9 cellular contexts compared by ENCODE assay signal in the genomic region with DNA sequence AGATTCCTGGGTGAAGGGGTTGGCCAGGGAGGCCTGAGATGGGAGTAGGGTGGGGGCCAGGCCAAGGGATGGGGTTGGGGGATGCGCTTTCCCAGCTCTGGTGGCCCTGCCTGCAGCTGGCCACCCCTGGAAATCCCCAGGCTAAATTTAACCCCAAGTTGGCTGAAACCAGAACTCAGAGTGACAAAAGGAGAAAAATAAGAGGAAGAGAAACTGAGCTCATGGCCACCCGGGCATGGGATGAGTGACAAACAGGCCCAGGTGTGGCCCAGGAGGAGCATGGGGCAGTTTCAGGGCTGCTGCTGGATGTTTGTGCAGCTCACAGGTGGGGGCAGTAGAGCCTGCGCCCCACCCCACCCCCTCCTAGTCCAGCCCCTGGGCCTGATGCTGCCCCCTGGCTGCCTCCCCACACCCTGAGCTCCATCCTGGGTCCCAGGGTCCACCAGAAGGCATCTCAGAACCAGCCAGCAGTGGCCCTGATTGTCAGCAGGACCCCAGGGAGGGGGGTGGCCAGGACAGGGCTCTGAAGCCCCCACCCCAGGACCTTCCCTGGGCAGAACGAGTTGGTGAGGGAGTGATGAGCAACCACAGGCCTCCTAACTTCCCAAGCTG. TPM values are rescaled to one million over a fixed set of nuclear protein-coding genes. Genes with fewer than 3 reads are reported as not detected.
DNase-seq lines count a peak whose midpoint lies in the region; ATAC-seq, FAIRE-seq and TF ChIP-seq lines count a peak whose summit lies in the region.
"Had no signal": no experiment of that assay in that cellular context is flagged by ENCODE, and none has a peak within 500 bp of the region (broad histone marks: within the 10 kb centered on the region; RNA-seq: fewer than 3 reads in every experiment).

No MANE protein-coding gene starts in this region.

- H3K4me3 Mint-ChIP-seq in progenitor cell of endocrine pancreas (ENCODE audit: low read depth) = no peak overlapping the region
- H3K4me3 Mint-ChIP-seq: activated T-cell treated with anti-CD3 and anti-CD28 coated beads, Interleukin-2, amount 50 U/mL, for 4 hours had no signal

- TF ChIP-seq RAD21 in H1 (IDR thresholded peaks at IDR 0.05 in 1 of 2, conservative IDR thresholded peaks at IDR 0.05 in 1 of 2; ENCODE audit: low read depth in 2 of 2, low read length in 2 of 2) = no peak

- no peak overlapping the region for H2AK5ac ChIP-seq in H1 (ENCODE audit: low read depth, low read length)

- no peak overlapping the region for H2BK5ac ChIP-seq in H1 (ENCODE audit: low read depth, low read length)

- H3K9ac ChIP-seq in H1 (replicated peaks in 1 of 4; ENCODE audit: extremely low read depth in 1 of 4, low read depth in 3 of 4, low read length in 3 of 4) = no peak overlapping the region

- H2BK120ac ChIP-seq in H1 (replicated peaks; ENCODE audit: low read depth, low read length) = no peak overlapping the region

- no peak overlapping the region for H2BK20ac ChIP-seq in H1 (ENCODE audit: low read length)

- peaks cover 12% of the 10 kb centered on the region for H3K27me3 Mint-ChIP-seq in progenitor cell of endocrine pancreas

- no peak overlapping the region for H3K4ac ChIP-seq in H1 (replicated peaks; ENCODE audit: insufficient read length, low read depth, low read length)

- H3K9me3 ChIP-seq in H1 (ENCODE audit: insufficient read depth in 2 of 2, low read depth in 1 of 2, low read length in 1 of 2) (peaks cover 22 to 59% of the 10 kb centered on the region in 2 experiments; a peak in 3 of 4 replicates), thyroid gland (no peaks in the 10 kb centered on the region)

- H3K4me3 ChIP-seq in H1 (ENCODE audit: extremely low read depth in 1 of 4, insufficient read depth in 2 of 4, low read depth in 3 of 4, low read length in 4 of 4) (no peak overlapping the region), thyroid gland (replicated peaks in 1 of 3) (no peak overlapping the region)

- no peak overlapping the region for H4K8ac ChIP-seq in H1 (ENCODE audit: extremely low read depth, insufficient read depth, low read length)

- FAIRE-seq in H1 (lab: Jason Lieb, UNC) = no peak

- H3K4me1 Mint-ChIP-seq in progenitor cell of endocrine pancreas (ENCODE audit: low read depth) = peaks cover 7% of the 10 kb centered on the region

- no peaks in the 10 kb centered on the region for H3K79me1 ChIP-seq in H1 (ENCODE audit: low read depth, low read length)

- H3K36me3 ChIP-seq in H1 (ENCODE audit: control insufficient read depth in 2 of 4, insufficient read depth in 4 of 4, low read length in 3 of 4) (no peaks in the 10 kb centered on the region), thyroid gland (no peaks in the 10 kb centered on the region)

- ATAC-seq in GM19463 (IDR thresholded peaks at IDR 0.05; ENCODE audit: unreplicated experiment) = peak; percentile 89
- ATAC-seq in HG03175 (IDR thresholded peaks at IDR 0.05; ENCODE audit: unreplicated experiment) = peak; percentile 87

- H3K36me3 Mint-ChIP-seq in progenitor cell of endocrine pancreas (ENCODE audit: insufficient read depth) = no peaks in the 10 kb centered on the region

- no peaks in the 10 kb centered on the region for H3K79me2 ChIP-seq in H1 (ENCODE audit: control insufficient read depth in 1 of 2, insufficient read depth in 2 of 2, low read length in 2 of 2)

- no peaks in the 10 kb centered on the region; a peak in 1 of 7 replicates for H3K4me1 ChIP-seq in H1 (replicated peaks in 1 of 4; ENCODE audit: control insufficient read depth in 3 of 4, insufficient read depth in 4 of 4, low read length in 3 of 4)
- H3K4me1 ChIP-seq in thyroid gland = no peaks in the 10 kb centered on the region

- no peak overlapping the region for H4K5ac ChIP-seq in H1 (ENCODE audit: insufficient read length, low read depth, low read length)

- H2AFZ ChIP-seq in H1 (ENCODE audit: low read length) = no peak overlapping the region

- CTCF ChIA-PET in H1 (lab: Charles Lee; ENCODE audit: partially characterized antibody) = interaction anchor here (0.5 kb wide), 1 partner anchor 447 kb away, joined by 3 read pairs; no protein-coding TSS in a partner anchor

- H4K91ac ChIP-seq in H1 (replicated peaks; ENCODE audit: insufficient read length, low read length) = no peak overlapping the region

- H3K56ac ChIP-seq in H1 (replicated peaks; ENCODE audit: insufficient read length, low read depth, low read length) = no peak overlapping the region

- H2BK12ac ChIP-seq in H1 (ENCODE audit: low read depth, low read length) = no peak overlapping the region

- WGBS in H1 (ENCODE audit: extremely low coverage in 1 of 2, insufficient coverage in 1 of 2, insufficient read length in 1 of 2, insufficient replicate concordance in 2 of 2, low coverage in 1 of 2, low lambda C conversion rate in 2 of 2, missing lambda C conversion rate in 1 of 2), 2 experiments = 63% methylated on average over 2 of the region's 4 CpGs; no CpG with 5 or more reads in 1 of the 2 experiments
- 63 to 73% methylated on average over 4 of the region's 4 CpGs for WGBS in thyroid gland, 2 donors

- H3K27ac Mint-ChIP-seq in progenitor cell of endocrine pancreas = no peak overlapping the region

- TF ChIP-seq POLR2A in H1 (IDR thresholded peaks at IDR 0.05; ENCODE audit: control extremely low read depth in 1 of 2, low read depth in 2 of 2, low read length in 2 of 2) = no peak
- TF ChIP-seq POLR2A in thyroid gland (IDR thresholded peaks at IDR 0.05) = no peak

- no peak overlapping the region for H2BK15ac ChIP-seq in H1 (ENCODE audit: low read length)

- no peaks in the 10 kb centered on the region for H4K20me1 ChIP-seq in H1 (replicated peaks in 1 of 2; ENCODE audit: control insufficient read depth in 1 of 2, insufficient read depth in 2 of 2, low read length in 2 of 2)

- H3K27ac ChIP-seq in H1 (ENCODE audit: low read depth, low read length) (no peak overlapping the region), thyroid gland (no peak overlapping the region)

- H3K23ac ChIP-seq in H1 (ENCODE audit: insufficient read length) = no peak overlapping the region

- peak; percentile 80 for TF ChIP-seq CTCF in GM12874 (IDR thresholded peaks at IDR 0.05; ENCODE audit: insufficient read depth, low read depth, low read length)
- peak in 2 of 3 experiments; percentile 31 to 37; a peak in 3 of 4 replicates for TF ChIP-seq CTCF in H1 (IDR thresholded peaks at IDR 0.05; ENCODE audit: control extremely low read depth in 1 of 3, insufficient read depth in 1 of 3, low read depth in 1 of 3, low read length in 3 of 3)
- TF ChIP-seq CTCF in thyroid gland (IDR thresholded peaks at IDR 0.05) = no peak
- TF ChIP-seq CTCF in progenitor cell of endocrine pancreas (IDR thresholded peaks at IDR 0.05; ENCODE audit: unreplicated experiment) = no peak

- TF ChIP-seq EP300 in H1 (IDR thresholded peaks at IDR 0.05; ENCODE audit: borderline replicate concordance in 1 of 2, low read depth in 2 of 2, low read length in 2 of 2) = no peak

- POLR2A ChIA-PET in H1 (lab: Charles Lee; ENCODE audit: partially characterized antibody) = no interaction called here

- no peak overlapping the region for H3K14ac ChIP-seq in H1 (ENCODE audit: insufficient read length)

- no peak overlapping the region for H3K18ac ChIP-seq in H1 (ENCODE audit: extremely low read depth, low read length)

- H3K9me3 Mint-ChIP-seq in progenitor cell of endocrine pancreas (ENCODE audit: low read depth) = no peaks in the 10 kb centered on the region
- H3K9me3 Mint-ChIP-seq: activated T-cell treated with anti-CD3 and anti-CD28 coated beads, Interleukin-2, amount 50 U/mL, for 4 hours had no signal

- intact Hi-C loops in thyroid gland (cut with DNase I) = no loop called here

- peaks cover 1 to 13% (median 4%) of the 10 kb centered on the region in 4 experiments; a peak in 4 of 7 replicates for H3K27me3 ChIP-seq in H1 (replicated peaks in 1 of 4; ENCODE audit: control insufficient read depth in 3 of 4, extremely low read depth in 1 of 4, insufficient read depth in 3 of 4, low read length in 3 of 4)
- H3K27me3 ChIP-seq in thyroid gland = no peaks in the 10 kb centered on the region

- DNase-seq in H1 (ENCODE audit: low read depth in 1 of 2, low spot score in 2 of 2) (no peak), thyroid gland (no peak), DMS53 treated with DMSO at 0.1 percent for 48 hours (lab: John Stamatoyannopoulos, UW; ENCODE audit: unreplicated experiment) (no peak), progenitor cell of endocrine pancreas (ENCODE audit: low spot score, unreplicated experiment) (no peak), Ammon's horn (ENCODE audit: low spot score) (no peak)
- DNase-seq: activated T-cell treated with anti-CD3 and anti-CD28 coated beads, Interleukin-2, amount 50 U/mL, for 4 hours had no signal

- H3K23me2 ChIP-seq in H1 (ENCODE audit: low read depth, low read length) = peaks cover 4% of the 10 kb centered on the region; the same call in 1 of the 2 replicates

- no peak overlapping the region for H3K4me2 ChIP-seq in H1 (ENCODE audit: insufficient read depth in 1 of 2, low read depth in 2 of 2, low read length in 2 of 2)

TF ChIP-seq in H1, 55 proteins besides CTCF, POLR2A, EP300 and RAD21:
- no peak for TF ChIP-seq SIRT6 (IDR thresholded peaks at IDR 0.05; ENCODE audit: low read length)

RNA-seq across cellular contexts. Expression of a gene that starts 48.0 kb away (rescaled TPM):
- total RNA-seq in H1 (2021; fragmentation: NEBNext Ultra II Directional; extraction: Animal tissue kit (Norgen Biotek cat#: 25700)) = not detected in 2 replicates
- not detected in 2 replicates for polyA plus RNA-seq in H1 (2011; rRNA removed)
- not detected for polyA plus RNA-seq in H1 (2011; cell fraction: cytosol; rRNA removed)
- not detected for polyA plus RNA-seq in H1 (2011; cell fraction: nucleus; rRNA removed)
- polyA plus RNA-seq in H1 (2012, experiment 1 of 2) = not detected in 4 replicates
- not detected for polyA plus RNA-seq in H1 (2012, experiment 2 of 2)
- polyA plus RNA-seq in H1 (2013, experiment 1 of 2) = not detected
- polyA plus RNA-seq in H1 (2013, experiment 2 of 2) = not detected
- polyA minus RNA-seq in H1 (2011; rRNA and poly(A)+ RNA removed) = not detected in 2 replicates
- not detected for polyA minus RNA-seq in H1 (2011; cell fraction: cytosol; rRNA and poly(A)+ RNA removed)
- not detected for polyA minus RNA-seq in H1 (2011; cell fraction: nucleus; rRNA and poly(A)+ RNA removed)
- total RNA-seq in thyroid gland (10 to 100 TPM in 1 of 4 donors, 1 to 10 TPM in 1, not detected in 2; 1.8 to 15.7 TPM), progenitor cell of endocrine pancreas (not detected in 2 replicates)

Comparison
In these comparisons a context has a peak if more than half of its experiments do, and no peak if none do; other contexts are left out.
1. CTCF ChIP-seq: peak in GM12874 (single experiment) and H1 (2 of 3); none in thyroid gland (0 of 6) and progenitor cell of endocrine pancreas (single experiment).